ENCODE assay signal across 1 cellular context in the genomic region with DNA sequence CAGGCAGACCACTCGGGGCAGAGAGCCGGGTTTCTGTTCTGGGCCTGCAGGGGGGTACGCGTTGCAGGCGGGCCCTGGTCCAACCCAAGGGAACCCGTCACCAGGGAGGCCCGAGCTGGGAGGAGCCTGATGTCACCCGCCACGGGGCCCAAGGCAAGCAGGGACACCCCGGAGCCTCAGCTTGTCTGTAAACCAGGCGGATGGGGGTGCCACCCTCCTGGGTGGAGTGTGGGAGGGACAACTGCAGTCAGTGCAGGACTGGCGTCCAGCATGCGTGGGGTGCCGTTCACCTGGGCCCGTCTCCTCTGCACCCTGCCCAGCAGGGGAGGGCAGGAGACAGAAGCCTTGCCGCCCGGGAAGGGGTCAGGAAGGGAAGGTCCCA.
TF ChIP-seq lines count a peak whose summit lies in the region.

No MANE protein-coding gene starts in this region.

TF ChIP-seq in K562, 482 proteins besides CTCF, POLR2A, EP300 and RAD21:
- TF ChIP-seq MYC (IDR thresholded peaks at IDR 0.05; ENCODE audit: low read depth, low read length) (no peak), MYC (CRISPR knock-in tag; IDR thresholded peaks at IDR 0.05; ENCODE audit: borderline replicate concordance, low read depth) (no peak), POLR2G (IDR thresholded peaks at IDR 0.05; ENCODE audit: low read depth, low read length) (peak; percentile 51; the same call in 1 of the 2 replicates)
TF ChIP-seq in K562: peak in this region for 1.
